In the genomic region with DNA sequence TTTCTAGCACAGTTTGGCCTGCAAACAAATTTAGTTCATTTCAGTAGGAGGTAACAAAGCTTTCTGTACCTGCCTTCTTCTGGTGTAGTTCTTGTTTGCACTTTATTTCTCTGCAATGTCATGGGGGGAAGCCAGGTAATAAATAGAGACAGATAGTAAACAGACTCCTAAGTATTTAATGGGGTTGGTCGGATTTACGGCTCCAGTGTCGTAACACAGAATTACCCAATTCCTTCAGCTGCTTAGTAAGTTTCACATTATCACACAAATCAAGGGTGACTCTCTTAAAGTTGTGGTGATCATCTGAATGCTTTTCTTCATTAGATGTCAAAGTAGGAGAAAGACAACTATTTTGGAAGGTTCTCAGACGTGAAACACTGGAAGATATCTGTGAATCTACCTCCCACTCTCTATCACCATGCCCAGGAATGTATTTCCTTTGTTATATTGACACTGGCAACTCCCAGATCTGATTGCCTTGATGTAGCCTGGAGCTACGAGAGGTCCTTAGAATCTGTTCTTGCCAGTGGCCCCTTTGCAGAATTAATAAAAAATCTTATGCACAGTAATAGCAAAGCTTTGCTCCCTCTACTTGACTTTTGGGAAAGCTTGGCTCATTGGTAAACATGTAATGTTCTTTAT, we compare ENCODE assay signal across 2 cellular contexts.
TF ChIP-seq lines count a peak whose summit lies in the region.

No MANE protein-coding gene starts in this region.

TF ChIP-seq in liver, 16 proteins besides CTCF, POLR2A, EP300 and RAD21:
- TF ChIP-seq YY1 (IDR thresholded peaks at IDR 0.05) (no peak), FOXA1 (IDR thresholded peaks at IDR 0.05) (no peak), HNF4A (conservative IDR thresholded peaks at IDR 0.05) (peak; percentile 48 to 68), ZBTB33 (IDR thresholded peaks at IDR 0.05) (peak; percentile 13), HNF4G (IDR thresholded peaks at IDR 0.05) (no peak), MAX (IDR thresholded peaks at IDR 0.05) (peak; percentile 35), REST (IDR thresholded peaks at IDR 0.05) (peak; percentile 37), FOXA2 (IDR thresholded peaks at IDR 0.05) (no peak), SP1 (IDR thresholded peaks at IDR 0.05) (peak; percentile 58), GABPA (IDR thresholded peaks at IDR 0.05 in 1 of 2, conservative IDR thresholded peaks at IDR 0.05 in 1 of 2) (no peak), TAF1 (conservative IDR thresholded peaks at IDR 0.05) (peak; percentile 28), NR2F2 (IDR thresholded peaks at IDR 0.05) (no peak), JUND (IDR thresholded peaks at IDR 0.05) (peak in 1 of 2 donors; percentile 57), RXRA (IDR thresholded peaks at IDR 0.05) (peak; percentile 27 to 60), EGR1 (IDR thresholded peaks at IDR 0.05; ENCODE audit: low read depth in 2 of 2) (no peak)
- TF ChIP-seq, protein P1, sequence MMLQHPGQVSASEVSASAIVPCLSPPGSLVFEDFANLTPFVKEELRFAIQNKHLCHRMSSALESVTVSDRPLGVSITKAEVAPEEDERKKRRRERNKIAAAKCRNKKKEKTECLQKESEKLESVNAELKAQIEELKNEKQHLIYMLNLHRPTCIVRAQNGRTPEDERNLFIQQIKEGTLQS (IDR thresholded peaks at IDR 0.05): no peak
TF ChIP-seq in liver: peak in this region for 8.

TF ChIP-seq in HepG2, 621 proteins besides CTCF, POLR2A, EP300 and RAD21:
- TF ChIP-seq GATA4 (IDR thresholded peaks at IDR 0.05; ENCODE audit: borderline replicate concordance, low read depth) (no peak), PRDM15 (CRISPR knock-in tag; IDR thresholded peaks at IDR 0.05) (no peak), NFKB2 (CRISPR knock-in tag; IDR thresholded peaks at IDR 0.05; ENCODE audit: borderline replicate concordance) (no peak), PHF5A (CRISPR knock-in tag; IDR thresholded peaks at IDR 0.05; ENCODE audit: low read depth, unreplicated experiment) (no peak), CEBPG (CRISPR knock-in tag; IDR thresholded peaks at IDR 0.05) (no peak), ZNF878 (CRISPR knock-in tag; IDR thresholded peaks at IDR 0.05) (no peak), THYN1 (CRISPR knock-in tag; IDR thresholded peaks at IDR 0.05; ENCODE audit: borderline replicate concordance, low read depth) (no peak), MAZ (IDR thresholded peaks at IDR 0.05; ENCODE audit: borderline replicate concordance, low read depth, low read length) (no peak), MAZ (CRISPR knock-in tag; IDR thresholded peaks at IDR 0.05; ENCODE audit: low read depth) (no peak), CHD2 (IDR thresholded peaks at IDR 0.05; ENCODE audit: low read depth, low read length) (no peak), ZNF512 (CRISPR knock-in tag; IDR thresholded peaks at IDR 0.05) (no peak), ZNF749 (CRISPR knock-in tag; IDR thresholded peaks at IDR 0.05; ENCODE audit: borderline replicate concordance) (no peak), FOXM1 (CRISPR knock-in tag; IDR thresholded peaks at IDR 0.05) (no peak), ZNF766 (CRISPR knock-in tag; IDR thresholded peaks at IDR 0.05; ENCODE audit: borderline replicate concordance) (no peak), GABPB1 (CRISPR knock-in tag; IDR thresholded peaks at IDR 0.05) (no peak), CENPT (CRISPR knock-in tag; IDR thresholded peaks at IDR 0.05; ENCODE audit: low read depth) (no peak), ZFP36L2 (CRISPR knock-in tag; IDR thresholded peaks at IDR 0.05) (no peak), HOXD1 (CRISPR knock-in tag; IDR thresholded peaks at IDR 0.05) (no peak)
- TF ChIP-seq, protein P2, sequence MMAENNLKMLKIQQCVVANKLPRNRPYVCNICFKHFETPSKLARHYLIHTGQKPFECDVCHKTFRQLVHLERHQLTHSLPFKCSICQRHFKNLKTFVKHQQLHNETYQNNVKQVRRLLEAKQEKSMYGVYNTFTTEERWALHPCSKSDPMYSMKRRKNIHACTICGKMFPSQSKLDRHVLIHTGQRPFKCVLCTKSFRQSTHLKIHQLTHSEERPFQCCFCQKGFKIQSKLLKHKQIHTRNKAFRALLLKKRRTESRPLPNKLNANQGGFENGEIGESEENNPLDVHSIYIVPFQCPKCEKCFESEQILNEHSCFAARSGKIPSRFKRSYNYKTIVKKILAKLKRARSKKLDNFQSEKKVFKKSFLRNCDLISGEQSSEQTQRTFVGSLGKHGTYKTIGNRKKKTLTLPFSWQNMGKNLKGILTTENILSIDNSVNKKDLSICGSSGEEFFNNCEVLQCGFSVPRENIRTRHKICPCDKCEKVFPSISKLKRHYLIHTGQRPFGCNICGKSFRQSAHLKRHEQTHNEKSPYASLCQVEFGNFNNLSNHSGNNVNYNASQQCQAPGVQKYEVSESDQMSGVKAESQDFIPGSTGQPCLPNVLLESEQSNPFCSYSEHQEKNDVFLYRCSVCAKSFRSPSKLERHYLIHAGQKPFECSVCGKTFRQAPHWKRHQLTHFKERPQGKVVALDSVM (CRISPR knock-in tag; IDR thresholded peaks at IDR 0.05): no peak
- TF ChIP-seq, protein P3, sequence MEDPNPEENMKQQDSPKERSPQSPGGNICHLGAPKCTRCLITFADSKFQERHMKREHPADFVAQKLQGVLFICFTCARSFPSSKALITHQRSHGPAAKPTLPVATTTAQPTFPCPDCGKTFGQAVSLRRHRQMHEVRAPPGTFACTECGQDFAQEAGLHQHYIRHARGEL (CRISPR knock-in tag; IDR thresholded peaks at IDR 0.05): no peak
